ENCODE assay signal across 31 cellular contexts in genomic region chr13:110185696-110186095, GRCh38.
A peak's percentile ranks its signal among the peaks of the same experiment; 100 is the strongest.
DNase-seq lines count a peak whose midpoint lies in the region; FAIRE-seq and TF ChIP-seq lines count a peak whose summit lies in the region.
"Had no signal": no experiment of that assay in that cellular context is flagged by ENCODE, and none has a peak within 500 bp of the region (broad histone marks: within the 10 kb centered on the region; RNA-seq: fewer than 3 reads in every experiment).

No MANE protein-coding gene starts in this region.

- no peaks in the 10 kb centered on the region for H3K36me3 ChIP-seq in Caco-2 (ENCODE audit: control insufficient read depth, insufficient read depth, low read length)
- peaks cover 76% of the 10 kb centered on the region for H3K36me3 ChIP-seq in astrocyte (ENCODE audit: insufficient read depth, low read length)
- H3K36me3 ChIP-seq in sigmoid colon = peaks cover 56 to 99% (median 62%) of the 10 kb centered on the region in 4 donors
- H3K36me3 ChIP-seq in HAP-1 (replicated peaks) = no peaks in the 10 kb centered on the region

- peaks cover 19% of the 10 kb centered on the region for H3K36me3 Mint-ChIP-seq in Caco-2 (ENCODE audit: insufficient read depth, unreplicated experiment)
- peaks cover 63% of the 10 kb centered on the region for H3K36me3 Mint-ChIP-seq in astrocyte (ENCODE audit: low read depth, unreplicated experiment)
- H3K36me3 Mint-ChIP-seq: stimulated activated memory B cell treated with anti-CD40 and anti-IgM and Interleukin-4, amounts not matched to agents 10 μg/mL and 1 μg/mL and 100 μg/mL, for 72 hours had no signal

- no peaks in the 10 kb centered on the region for H3K79me2 ChIP-seq in astrocyte (ENCODE audit: insufficient read depth, low read length)

- H2AFZ ChIP-seq in astrocyte (ENCODE audit: low read depth, low read length) = no peak overlapping the region

- no peak for TF ChIP-seq EP300 in sigmoid colon (IDR thresholded peaks at IDR 0.05)

- TF ChIP-seq POLR2A in sigmoid colon (IDR thresholded peaks at IDR 0.05) = no peak

- no peak for FAIRE-seq in astrocyte (lab: Jason Lieb, UNC)
- FAIRE-seq: endometrium, G401.6, urothelium cell line had no signal

- TF ChIP-seq CTCF in Caco-2 (IDR thresholded peaks at IDR 0.05; ENCODE audit: insufficient read depth in 1 of 2, low read depth in 1 of 2, low read length in 1 of 2, severe bottlenecking in 1 of 2, unreplicated experiment in 1 of 2) = no peak
- no peak for TF ChIP-seq CTCF in astrocyte (IDR thresholded peaks at IDR 0.05; ENCODE audit: insufficient read depth, low read depth, low read length)
- TF ChIP-seq CTCF in fibroblast of villous mesenchyme (IDR thresholded peaks at IDR 0.05; ENCODE audit: insufficient read depth, low read depth, low read length) = no peak
- TF ChIP-seq CTCF in sigmoid colon (IDR thresholded peaks at IDR 0.05) = no peak

- H3K27ac Mint-ChIP-seq in Caco-2 (ENCODE audit: unreplicated experiment) (peak overlapping the region; percentile 89), astrocyte (ENCODE audit: unreplicated experiment) (peak overlapping the region; percentile 84)
- H3K27ac Mint-ChIP-seq: activated T-helper 2 cell treated with anti-CD3 and anti-CD28 coated beads, Interferon-gamma antibody, Interleukin-2, Interleukin-4, amounts not matched to agents 10 μg/mL and 5 μg/mL and 100 μg/mL, durations not matched to agents 14 hours and 24 hours and 36 hours; CD4-positive, alpha-beta T cell; HFFc6; stimulated activated memory B cell treated with anti-CD40 and anti-IgM and Interleukin-4, amounts not matched to agents 10 μg/mL and 1 μg/mL and 100 μg/mL, for 72 hours had no signal

- H4K20me1 ChIP-seq in astrocyte (ENCODE audit: insufficient read depth, low read length) = peaks cover 81% of the 10 kb centered on the region

- H3K4me1 Mint-ChIP-seq in Caco-2 (ENCODE audit: low read depth, unreplicated experiment) = peaks cover 32% of the 10 kb centered on the region
- peaks cover 25% of the 10 kb centered on the region for H3K4me1 Mint-ChIP-seq in astrocyte (ENCODE audit: low read depth, unreplicated experiment)
- H3K4me1 Mint-ChIP-seq: stimulated activated memory B cell treated with anti-CD40 and anti-IgM and Interleukin-4, amounts not matched to agents 10 μg/mL and 1 μg/mL and 100 μg/mL, for 72 hours had no signal

- H3K4me3 Mint-ChIP-seq in Caco-2 (ENCODE audit: unreplicated experiment) (no peak overlapping the region), astrocyte (ENCODE audit: unreplicated experiment) (peak overlapping the region; percentile 14)
- H3K4me3 Mint-ChIP-seq: CD4-positive, alpha-beta T cell; HFFc6; stimulated activated memory B cell treated with anti-CD40 and anti-IgM and Interleukin-4, amounts not matched to agents 10 μg/mL and 1 μg/mL and 100 μg/mL, for 72 hours had no signal

- BruUV-seq in Caco-2 (replicated peaks; lab: Mats Ljungman, UMichigan) = no TSS peak

- intact Hi-C loops in Caco-2 (cut with micrococcal nuclease; ENCODE audit: unreplicated experiment) (loop anchor here (1.0 to 5.0 kb wide), 5 partner anchors 12 to 318 kb away; no protein-coding TSS in a partner anchor), sigmoid colon (cut with DNase I) (no loop called here)

- H3K27me3 ChIP-seq in Caco-2 (replicated peaks; ENCODE audit: control insufficient read depth, insufficient read depth, low read length) = no peaks in the 10 kb centered on the region
- no peaks in the 10 kb centered on the region for H3K27me3 ChIP-seq in astrocyte (ENCODE audit: insufficient read depth, low read length)
- no peaks in the 10 kb centered on the region for H3K27me3 ChIP-seq in sigmoid colon
- no peaks in the 10 kb centered on the region for H3K27me3 ChIP-seq in HAP-1 (ENCODE audit: low read depth)
- H3K27me3 ChIP-seq: suprapubic skin had no signal

- H3K27ac ChIP-seq in astrocyte (ENCODE audit: low read depth, low read length) (peak overlapping the region; percentile 48), sigmoid colon (no peak overlapping the region)
- H3K27ac ChIP-seq: lower lobe of right lung, suprapubic skin had no signal

- peaks cover 10% of the 10 kb centered on the region for H3K9me3 Mint-ChIP-seq in Caco-2 (ENCODE audit: unreplicated experiment)
- no peaks in the 10 kb centered on the region for H3K9me3 Mint-ChIP-seq in astrocyte (ENCODE audit: unreplicated experiment)
- H3K9me3 Mint-ChIP-seq: activated T-helper 2 cell treated with anti-CD3 and anti-CD28 coated beads, Interferon-gamma antibody, Interleukin-2, Interleukin-4, amounts not matched to agents 10 μg/mL and 5 μg/mL and 100 μg/mL, durations not matched to agents 14 hours and 24 hours and 36 hours; CD4-positive, alpha-beta T cell; HFFc6; stimulated activated memory B cell treated with anti-CD40 and anti-IgM and Interleukin-4, amounts not matched to agents 10 μg/mL and 1 μg/mL and 100 μg/mL, for 72 hours had no signal

- no peaks in the 10 kb centered on the region for H3K27me3 Mint-ChIP-seq in Caco-2 (ENCODE audit: insufficient read depth, unreplicated experiment)
- H3K27me3 Mint-ChIP-seq in astrocyte (ENCODE audit: low read depth, unreplicated experiment) = no peaks in the 10 kb centered on the region
- H3K27me3 Mint-ChIP-seq: stimulated activated memory B cell treated with anti-CD40 and anti-IgM and Interleukin-4, amounts not matched to agents 10 μg/mL and 1 μg/mL and 100 μg/mL, for 72 hours had no signal

- WGBS in sigmoid colon, 2 donors = 91 to 94% methylated on average over 16 of the region's 16 CpGs

- DNase-seq in Caco-2 (no peak), astrocyte (ENCODE audit: low read depth) (peak; percentile 96), fibroblast of villous mesenchyme (ENCODE audit: low read depth) (peak; percentile 74), sigmoid colon (peak; percentile 48), HAP-1 (ENCODE audit: low spot score in 2 of 2) (no peak), NCI-H1436 (lab: John Stamatoyannopoulos, UW) (no peak), NCI-H2171 treated with DMSO at 0.1 percent for 48 hours (lab: John Stamatoyannopoulos, UW) (no peak), LoVo (ENCODE audit: low spot score) (no peak)
- DNase-seq: ACHN; activated CD4-positive, alpha-beta T cell treated with anti-CD3 and anti-CD28 coated beads, Interleukin-2, amount 50 U/mL, for 48 hours; activated CD4-positive, CD25-positive, alpha-beta regulatory T cell; activated CD8-positive, alpha-beta memory T cell treated with anti-CD3 and anti-CD28 coated beads, Interleukin-2, amount 50 U/mL, for 4 hours; CD4-positive, alpha-beta T cell; cortex of kidney; DMS 273 treated with DMSO at 0.1 percent for 48 hours; glutamatergic neuron; HFFc6; KBM-7; kidney glomerular epithelial cell; lower lobe of right lung; NCI-H524 treated with DMSO at 0.1 percent for 48 hours; NK-92 treated with Interleukin-12 subunit alpha and Interleukin-12 subunit beta, amount 100 ng/mL, for 24 hours; retina; SHP77; stimulated activated CD4-positive, alpha-beta T cell treated with anti-CD3 and anti-CD28 coated beads, Interleukin-4, amount 100 ng/mL, for 1 hour had no signal

- POLR2A ChIA-PET in Caco-2 (lab: Charles Lee) = no interaction called here

- H3K4me3 ChIP-seq in Caco-2 (ENCODE audit: low read depth, low read length) (no peak overlapping the region), astrocyte (ENCODE audit: insufficient read depth, low read depth, low read length) (no peak overlapping the region), fibroblast of villous mesenchyme (ENCODE audit: low read depth, low read length) (no peak overlapping the region), sigmoid colon (no peak overlapping the region), HAP-1 (no peak overlapping the region)
- H3K4me3 ChIP-seq: lower lobe of right lung, suprapubic skin had no signal

- peak overlapping the region; percentile 20 for H3K9ac ChIP-seq in astrocyte (ENCODE audit: low read length)

- H3K4me1 ChIP-seq in Caco-2 (peaks cover 37% of the 10 kb centered on the region), astrocyte (ENCODE audit: insufficient read depth, low read length) (peaks cover 34% of the 10 kb centered on the region), sigmoid colon (peaks cover 0 to 13% (median 12%) of the 10 kb centered on the region in 4 donors), HAP-1 (no peaks in the 10 kb centered on the region)
- H3K4me1 ChIP-seq: suprapubic skin had no signal

- CTCF ChIA-PET in Caco-2 (lab: Charles Lee) = no interaction called here

- peak overlapping the region; percentile 14 for H3K4me2 ChIP-seq in astrocyte (ENCODE audit: low read length)

- H3K9me3 ChIP-seq in Caco-2 = peaks cover 7% of the 10 kb centered on the region; the same call in 1 of the 2 replicates
- no peaks in the 10 kb centered on the region for H3K9me3 ChIP-seq in astrocyte (ENCODE audit: insufficient read depth, low read depth, low read length)
- H3K9me3 ChIP-seq in sigmoid colon = no peaks in the 10 kb centered on the region
- H3K9me3 ChIP-seq in HAP-1 = no peaks in the 10 kb centered on the region
- H3K9me3 ChIP-seq: lower lobe of right lung, suprapubic skin had no signal

- in situ Hi-C loops in HAP-1 (cut with MboI; ENCODE audit: low sequenced_read_pairs) = no loop called here

Comparison
In these comparisons a context has a peak if more than half of its experiments do, and no peak if none do; other contexts are left out.
1. DNase-seq: peak in astrocyte (single experiment), fibroblast of villous mesenchyme (single experiment) and sigmoid colon (single experiment); none in Caco-2 (0 of 2), HAP-1 (0 of 2), NCI-H1436 (single experiment), NCI-H2171 treated with DMSO at 0.1 percent for 48 hours (single experiment) and LoVo (single experiment).